In genomic region chr15:81000144-81000625, GRCh38 we compare ENCODE assay signal across 8 cellular contexts. TPM values are rescaled to one million over a fixed set of nuclear protein-coding genes. Genes with fewer than 3 reads are reported as not detected.
A peak's percentile ranks its signal among the peaks of the same experiment; 100 is the strongest.
DNase-seq lines count a peak whose midpoint lies in the region; ATAC-seq, FAIRE-seq and TF ChIP-seq lines count a peak whose summit lies in the region.

No MANE protein-coding gene starts in this region.

- CTCF ChIA-PET in RWPE1 (lab: Yijun Ruan, JAX) (interaction anchor here (0.6 to 1.7 kb wide), 3 partner anchors 195 to 1531 kb away, joined by 3 to 7 read pairs (median 5); no protein-coding TSS in a partner anchor), endothelial cell of umbilical vein (lab: Charles Lee) (interaction anchor here (0.8 to 8.6 kb wide), 8 partner anchors 9 to 266 kb away, joined by 3 to 114 read pairs (median 8); no protein-coding TSS in a partner anchor)

- no peaks in the 10 kb centered on the region for H3K9me3 Mint-ChIP-seq in natural killer cell

- H3K79me2 ChIP-seq in GM23248 (ENCODE audit: insufficient read depth) (peaks cover 37% of the 10 kb centered on the region), endothelial cell of umbilical vein (ENCODE audit: control insufficient read depth, insufficient read depth, low read length) (peaks cover 47% of the 10 kb centered on the region)

- peaks cover 39 to 44% of the 10 kb centered on the region in 2 donors for H3K4me1 Mint-ChIP-seq in natural killer cell

- H3K4me3 Mint-ChIP-seq in natural killer cell, result peak overlapping the region; percentile 94

- peak overlapping the region; percentile 94 to 96 for H3K27ac Mint-ChIP-seq in natural killer cell

- H3K9ac ChIP-seq in GM23248 (peak overlapping the region; percentile 97), endothelial cell of umbilical vein (replicated peaks; ENCODE audit: extremely low read depth, insufficient read depth, low read length) (peak overlapping the region; percentile 96)

- H3K36me3 ChIP-seq in GM23248 (ENCODE audit: low read depth) (no peaks in the 10 kb centered on the region), endothelial cell of umbilical vein (ENCODE audit: control insufficient read depth in 2 of 2, extremely low read depth in 1 of 2, insufficient read depth in 2 of 2, low read length in 2 of 2) (peaks cover 0 to 4% of the 10 kb centered on the region in 2 experiments)

- dilution Hi-C loops in endothelial cell of umbilical vein (cut with MboI; ENCODE audit: extremely low pct_ligation_motif_present, low sequenced_read_pairs), result no loop called here

- POLR2A ChIA-PET in RWPE1 (lab: Yijun Ruan, JAX; ENCODE audit: low non-redundant PET), result interaction anchor here (1.0 kb wide), 1 partner anchor 9 kb away, joined by 3 read pairs; no protein-coding TSS in a partner anchor
- POLR2A ChIA-PET in endothelial cell of umbilical vein (lab: Charles Lee), result interaction anchor here (0.6 to 2.7 kb wide), 4 partner anchors 9 to 65 kb away, joined by 3 to 16 read pairs (median 4); no protein-coding TSS in a partner anchor

- in situ Hi-C loops in GM23248 (cut with MboI), result no loop called here

- H3K4me2 ChIP-seq in GM23248 (ENCODE audit: unreplicated experiment) (peak overlapping the region; percentile 80), endothelial cell of umbilical vein (ENCODE audit: insufficient read depth, low read length) (peak overlapping the region; percentile 79)

- peaks cover 25% of the 10 kb centered on the region for H3K4me1 ChIP-seq in GM23248 (ENCODE audit: insufficient read depth)
- peaks cover 34% of the 10 kb centered on the region for H3K4me1 ChIP-seq in endothelial cell of umbilical vein (ENCODE audit: control insufficient read depth, extremely low read depth, insufficient read depth, low read length)

- DNase-seq in GM23248 (peak; percentile 48), RWPE1 (ENCODE audit: low spot score) (no peak), endothelial cell of umbilical vein (ENCODE audit: low read depth, low spot score) (no peak), natural killer cell (no peak), NCI-H82 (lab: John Stamatoyannopoulos, UW) (no peak), NCI-H345 treated with DMSO at 0.1 percent for 48 hours (lab: John Stamatoyannopoulos, UW; ENCODE audit: unreplicated experiment) (no peak)

- FAIRE-seq in endothelial cell of umbilical vein (lab: Jason Lieb, UNC), result peak; percentile 31

- no peaks in the 10 kb centered on the region for H3K9me2 ChIP-seq in GM23248 (ENCODE audit: insufficient read depth)

- H3K27ac ChIP-seq in GM23248 (peak overlapping the region; percentile 95), RWPE1 (peak overlapping the region; percentile 96), endothelial cell of umbilical vein (ENCODE audit: insufficient read depth, low read depth, low read length) (peak overlapping the region; percentile 85)

- intact Hi-C loops in endothelial cell of umbilical vein (cut with micrococcal nuclease) (loop anchor here (1.0 to 10.0 kb wide), 6 partner anchors 11 to 1045 kb away; partner anchors contain the start of genes MESD and MEX3B), natural killer cell (cut with micrococcal nuclease) (loop anchor here (1.0 kb wide), 1 partner anchor 10 kb away; no protein-coding TSS in a partner anchor)

- H3K27me3 ChIP-seq in GM23248 (replicated peaks; ENCODE audit: insufficient read depth), result no peaks in the 10 kb centered on the region
- no peaks in the 10 kb centered on the region for H3K27me3 ChIP-seq in endothelial cell of umbilical vein (ENCODE audit: control insufficient read depth in 2 of 2, insufficient read depth in 2 of 2, low read length in 2 of 2)

- no peak for TF ChIP-seq CTCF in RWPE1 (conservative IDR thresholded peaks at IDR 0.05; ENCODE audit: low read depth)
- TF ChIP-seq CTCF in endothelial cell of umbilical vein (IDR thresholded peaks at IDR 0.05; ENCODE audit: extremely low read depth in 1 of 2, insufficient read depth in 1 of 2, low read depth in 1 of 2, low read length in 2 of 2), result no peak
- TF ChIP-seq CTCF in natural killer cell (IDR thresholded peaks at IDR 0.05), result no peak

- H3K4me3 ChIP-seq in GM23248, result peak overlapping the region; percentile 89
- H3K4me3 ChIP-seq in endothelial cell of umbilical vein (replicated peaks in 1 of 3; ENCODE audit: insufficient read depth in 1 of 3, low read depth in 1 of 3, low read length in 3 of 3), result peak overlapping the region; percentile 73 to 87 (median 75)

- H3K9me1 ChIP-seq in endothelial cell of umbilical vein (replicated peaks; ENCODE audit: control insufficient read depth, extremely low read depth, insufficient read depth, low read length), result no peaks in the 10 kb centered on the region

- H3K9me3 ChIP-seq in GM23248 (ENCODE audit: low read depth), result no peaks in the 10 kb centered on the region
- no peaks in the 10 kb centered on the region for H3K9me3 ChIP-seq in endothelial cell of umbilical vein (replicated peaks; ENCODE audit: control insufficient read depth, insufficient read depth, low read length)

- no peaks in the 10 kb centered on the region for H3K36me3 Mint-ChIP-seq in natural killer cell

- WGBS in GM23248 (ENCODE audit: low coverage in 1 of 2, low lambda C conversion rate in 2 of 2, missing lambda C conversion rate in 2 of 2), 2 experiments, result 5 to 7% methylated on average over 19 to 21 of the region's 21 CpGs

- H2AFZ ChIP-seq in GM23248 (peak overlapping the region; percentile 74), endothelial cell of umbilical vein (ENCODE audit: low read depth, low read length) (peak overlapping the region; percentile 55)

- H3K27me3 Mint-ChIP-seq in natural killer cell (ENCODE audit: low read depth in 2 of 2), result no peaks in the 10 kb centered on the region

- BruUV-seq in endothelial cell of umbilical vein (replicated peaks; lab: Mats Ljungman, UMichigan), result TSS peak; percentile 68

- ATAC-seq in natural killer cell (no peak), GM18498 (IDR thresholded peaks at IDR 0.05; ENCODE audit: unreplicated experiment) (no peak), GM18870 (IDR thresholded peaks at IDR 0.05; ENCODE audit: unreplicated experiment) (no peak)

- TF ChIP-seq POLR2A in endothelial cell of umbilical vein (IDR thresholded peaks at IDR 0.05; ENCODE audit: low read depth, low read length), result no peak

- H4K20me1 ChIP-seq in GM23248 (ENCODE audit: insufficient read depth) (peaks cover 5% of the 10 kb centered on the region; the same call in 1 of the 2 replicates), endothelial cell of umbilical vein (replicated peaks; ENCODE audit: control insufficient read depth, extremely low read depth, insufficient read depth, low read length) (peaks cover 4% of the 10 kb centered on the region)

- H3F3A ChIP-seq in GM23248 (ENCODE audit: insufficient read depth), result 0 out of 2 replicates have a peak, but pooled peaks cover 18% of the 10 kb centered on the region

TF ChIP-seq in endothelial cell of umbilical vein, 7 proteins besides CTCF, POLR2A, EP300 and RAD21:
- TF ChIP-seq MYC (IDR thresholded peaks at IDR 0.05; ENCODE audit: low read depth, low read length) (no peak), FOS (IDR thresholded peaks at IDR 0.05; ENCODE audit: borderline replicate concordance, insufficient read depth, low read length) (no peak), GATA2 (IDR thresholded peaks at IDR 0.05; ENCODE audit: insufficient read depth, insufficient read length, low read depth, low read length) (no peak), JUN (IDR thresholded peaks at IDR 0.05; ENCODE audit: borderline replicate concordance, insufficient read depth, insufficient read length, low read depth) (no peak), POLR2AphosphoS5 (IDR thresholded peaks at IDR 0.05; ENCODE audit: insufficient read depth, low read depth, low read length) (no peak), EZH2 (IDR thresholded peaks at IDR 0.05; ENCODE audit: borderline replicate concordance, low read depth, low read length, severe bottlenecking) (no peak)
- TF ChIP-seq, protein P1, sequence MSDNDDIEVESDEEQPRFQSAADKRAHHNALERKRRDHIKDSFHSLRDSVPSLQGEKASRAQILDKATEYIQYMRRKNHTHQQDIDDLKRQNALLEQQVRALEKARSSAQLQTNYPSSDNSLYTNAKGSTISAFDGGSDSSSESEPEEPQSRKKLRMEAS (IDR thresholded peaks at IDR 0.05; ENCODE audit: insufficient read depth, insufficient read length), result no peak

RNA-seq across cellular contexts. Expression of gene TLNRD1, which starts 0.5 kb away (rescaled TPM):
- 10.7 and 11.5 TPM in 2 replicates for total RNA-seq in GM23248 (2014; rRNA removed; shearing (Covaris generic))
- polyA plus RNA-seq in GM23248 (2016; fragmentation: Nextera tagmentation; extraction: Ambion mirVana) (2.8 and 2.9 TPM in 2 replicates), endothelial cell of umbilical vein (17.8 and 21.7 TPM in 2 replicates)
- total RNA-seq in endothelial cell of umbilical vein (33.0 and 33.2 TPM in 2 replicates), natural killer cell (10 to 100 TPM; 13.4 to 19.6 (median 17.5) TPM)
- 10.2 and 14.1 TPM in 2 replicates for polyA plus RNA-seq in endothelial cell of umbilical vein (2011; cell fraction: cytosol; rRNA removed)
- 6.6 and 7.0 TPM in 2 replicates for polyA plus RNA-seq in endothelial cell of umbilical vein (2011; cell fraction: nucleus; rRNA removed)
- 11.4 and 12.9 TPM in 2 replicates for polyA plus RNA-seq in endothelial cell of umbilical vein (2012)
- 8.3 and 11.1 TPM in 2 replicates for polyA minus RNA-seq in endothelial cell of umbilical vein
- polyA minus RNA-seq in endothelial cell of umbilical vein (2011; cell fraction: cytosol; rRNA and poly(A)+ RNA removed), result 14.3 TPM
- polyA minus RNA-seq in endothelial cell of umbilical vein (2011; cell fraction: nucleus; rRNA and poly(A)+ RNA removed), result 10.1 and 13.9 TPM in 2 replicates

RNA-seq across cellular contexts. Expression of gene MESD, which starts 10.6 kb away (rescaled TPM):
- total RNA-seq in GM23248 (2014; rRNA removed; shearing (Covaris generic)), result 22.3 and 23.0 TPM in 2 replicates
- polyA plus RNA-seq in GM23248 (2016; fragmentation: Nextera tagmentation; extraction: Ambion mirVana) (35.5 and 37.8 TPM in 2 replicates), endothelial cell of umbilical vein (10.2 and 12.8 TPM in 2 replicates)
- total RNA-seq in endothelial cell of umbilical vein (30.5 and 32.9 TPM in 2 replicates), natural killer cell (10 to 100 TPM; 14.7 to 26.0 (median 24.5) TPM)
- 17.2 and 18.8 TPM in 2 replicates for polyA plus RNA-seq in endothelial cell of umbilical vein (2011; cell fraction: cytosol; rRNA removed)
- polyA plus RNA-seq in endothelial cell of umbilical vein (2011; cell fraction: nucleus; rRNA removed), result 17.6 and 19.6 TPM in 2 replicates
- polyA plus RNA-seq in endothelial cell of umbilical vein (2012), result 25.5 and 33.0 TPM in 2 replicates
- 12.9 and 13.1 TPM in 2 replicates for polyA minus RNA-seq in endothelial cell of umbilical vein
- 12.8 TPM for polyA minus RNA-seq in endothelial cell of umbilical vein (2011; cell fraction: cytosol; rRNA and poly(A)+ RNA removed)
- polyA minus RNA-seq in endothelial cell of umbilical vein (2011; cell fraction: nucleus; rRNA and poly(A)+ RNA removed), result 13.8 and 15.9 TPM in 2 replicates
